ENCODE assay signal across 17 cellular contexts in the genomic region with DNA sequence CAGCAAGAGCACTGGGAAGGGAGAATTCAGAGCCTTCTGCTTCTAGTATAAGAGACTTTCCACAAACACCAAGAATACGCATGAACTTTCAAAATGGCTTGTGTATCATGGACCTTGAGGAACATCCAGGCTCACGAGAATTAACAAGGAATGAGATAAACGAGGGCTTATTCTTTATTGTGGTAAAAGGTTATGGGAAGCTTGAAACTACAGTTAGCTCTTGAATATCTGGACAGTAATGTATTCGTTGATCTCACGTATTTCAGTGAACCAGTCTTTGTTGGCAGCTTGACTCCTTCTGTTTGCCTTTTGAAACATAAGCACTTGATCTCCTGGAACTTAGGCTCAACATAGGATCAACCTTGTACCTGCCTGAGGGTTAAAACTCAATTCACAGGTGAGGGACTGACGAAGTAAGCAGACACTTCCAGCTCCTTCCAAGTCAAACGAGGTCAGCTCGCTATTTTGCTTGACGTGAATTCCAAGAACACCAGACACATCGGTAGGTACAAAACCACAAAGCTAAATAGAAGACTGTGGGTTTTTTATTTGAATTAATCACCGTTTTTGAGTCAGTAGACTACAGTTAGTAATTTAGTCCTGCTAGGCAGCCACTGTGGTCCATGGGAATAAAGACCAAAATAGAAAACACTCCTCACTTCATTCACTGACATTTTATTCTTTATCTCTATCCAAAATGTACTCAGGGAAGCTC. TPM values are rescaled to one million over a fixed set of nuclear protein-coding genes. Genes with fewer than 3 reads are reported as not detected.
A peak's percentile ranks its signal among the peaks of the same experiment; 100 is the strongest.
DNase-seq lines count a peak whose midpoint lies in the region; ATAC-seq, FAIRE-seq and TF ChIP-seq lines count a peak whose summit lies in the region.
"Had no signal": no experiment of that assay in that cellular context is flagged by ENCODE, and none has a peak within 500 bp of the region (broad histone marks: within the 10 kb centered on the region; RNA-seq: fewer than 3 reads in every experiment).

No MANE protein-coding gene starts in this region.

- no peaks in the 10 kb centered on the region for H3K9me1 ChIP-seq in keratinocyte (ENCODE audit: control insufficient read depth, extremely low read depth, insufficient read depth, low read length)

- no peak overlapping the region for H3K27ac ChIP-seq in keratinocyte (ENCODE audit: control insufficient read depth, insufficient read depth, low read length)
- H3K27ac ChIP-seq: BLaER1 treated with 17β-estradiol and CSF1 and Interleukin-3, amounts not matched to agents 10 nM and 100 nM; gastrocnemius medialis; right atrium auricular region; suprapubic skin had no signal

- H3K79me2 ChIP-seq in keratinocyte (ENCODE audit: control insufficient read depth, insufficient read depth, low read length), result no peaks in the 10 kb centered on the region

- DNase-seq in AG09309 (ENCODE audit: low read depth) (peak; percentile 80), GM03348 (ENCODE audit: low spot score) (peak; percentile 28), keratinocyte (ENCODE audit: low read depth, low spot score) (peak; percentile 44), NCI-H524 treated with DMSO at 0.1 percent for 48 hours (lab: John Stamatoyannopoulos, UW) (no peak), SKM-1 (lab: John Stamatoyannopoulos, UW; ENCODE audit: unreplicated experiment) (no peak)
- DNase-seq in activated T-cell treated with anti-CD3 and anti-CD28 coated beads, Interleukin-2, amount 50 U/mL, for 48 hours, result peak; percentile 35 to 38
- DNase-seq: activated naive CD8-positive, alpha-beta T cell treated with anti-CD3 and anti-CD28 coated beads, Interleukin-2, amount 10 ng/mL, durations not matched to agents 7 days and 5 days; cerebellar nuclear complex; gastrocnemius medialis; NCI-H187 treated with DMSO at 0.1 percent for 48 hours; NCI-H524 had no signal

- H2AFZ ChIP-seq in keratinocyte (ENCODE audit: control insufficient read depth, low read length), result no peak overlapping the region
- H2AFZ ChIP-seq: GM23338 had no signal

- no peak overlapping the region for H3K9ac ChIP-seq in keratinocyte (ENCODE audit: control insufficient read depth, extremely low read depth, insufficient read depth, low read length)
- H3K9ac ChIP-seq: BLaER1 treated with 17β-estradiol and CSF1 and Interleukin-3, amounts not matched to agents 10 nM and 100 nM had no signal

- H3K36me3 ChIP-seq in keratinocyte (ENCODE audit: control insufficient read depth in 2 of 2, extremely low read depth in 1 of 2, insufficient read depth in 2 of 2, low read length in 2 of 2), result no peaks in the 10 kb centered on the region
- H3K36me3 ChIP-seq: BLaER1 treated with 17β-estradiol and CSF1 and Interleukin-3, amounts not matched to agents 10 nM and 100 nM had no signal

- dilution Hi-C loops in keratinocyte (cut with MboI; ENCODE audit: extremely low pct_ligation_motif_present, low sequenced_read_pairs), result no loop called here

- ATAC-seq in GM21423 (IDR thresholded peaks at IDR 0.05; ENCODE audit: unreplicated experiment) (no peak), HG03097 (IDR thresholded peaks at IDR 0.05; ENCODE audit: low FRiP score, unreplicated experiment) (no peak)
- ATAC-seq: gastrocnemius medialis, GM23338 had no signal

- peak; percentile 52 for FAIRE-seq in keratinocyte (lab: Jason Lieb, UNC)

- H3K4me1 ChIP-seq in keratinocyte (ENCODE audit: control insufficient read depth, extremely low read depth, insufficient read depth, low read length), result peaks cover 7% of the 10 kb centered on the region
- H3K4me1 ChIP-seq: gastrocnemius medialis, right atrium auricular region, suprapubic skin had no signal

- H3K9me3 ChIP-seq in keratinocyte (ENCODE audit: control insufficient read depth, low read depth, low read length), result no peaks in the 10 kb centered on the region
- H3K9me3 ChIP-seq: gastrocnemius medialis, right atrium auricular region, suprapubic skin had no signal

- no peak overlapping the region for H3K4me3 ChIP-seq in AG09309 (ENCODE audit: control insufficient read depth, low read depth, low read length)
- no peak overlapping the region for H3K4me3 ChIP-seq in keratinocyte (ENCODE audit: control insufficient read depth in 2 of 3, extremely low read depth in 1 of 3, insufficient read depth in 2 of 3, low read depth in 1 of 3, low read length in 3 of 3)
- H3K4me3 ChIP-seq: BLaER1 treated with 17β-estradiol and CSF1 and Interleukin-3, amounts not matched to agents 10 nM and 100 nM; gastrocnemius medialis; GM23338; right atrium auricular region; suprapubic skin had no signal

- no peaks in the 10 kb centered on the region for H4K20me1 ChIP-seq in keratinocyte (ENCODE audit: control insufficient read depth, extremely low read depth, insufficient read depth, low read length)
- H4K20me1 ChIP-seq: BLaER1 treated with 17β-estradiol and CSF1 and Interleukin-3, amounts not matched to agents 10 nM and 100 nM had no signal

- H3K4me2 ChIP-seq in keratinocyte (ENCODE audit: control insufficient read depth, extremely low read depth, insufficient read depth, low read depth, low read length), result no peak overlapping the region
- H3K4me2 ChIP-seq: GM23338 had no signal

- peaks cover 11% of the 10 kb centered on the region for H3K27me3 ChIP-seq in keratinocyte (ENCODE audit: control insufficient read depth, extremely low read depth, insufficient read depth, low read length)
- H3K27me3 ChIP-seq: BLaER1 treated with 17β-estradiol and CSF1 and Interleukin-3, amounts not matched to agents 10 nM and 100 nM; gastrocnemius medialis; right atrium auricular region; suprapubic skin had no signal

- no peak for TF ChIP-seq CTCF in AG09309 (IDR thresholded peaks at IDR 0.05; ENCODE audit: control insufficient read depth, insufficient read depth, low read depth, low read length, missing control alignments)
- no peak for TF ChIP-seq CTCF in keratinocyte (optimal IDR thresholded peaks at IDR 0.05 in 1 of 3, IDR thresholded peaks at IDR 0.05 in 1 of 3, conservative IDR thresholded peaks at IDR 0.05 in 1 of 3; ENCODE audit: extremely low read depth in 1 of 3, insufficient read depth in 2 of 3, low read length in 3 of 3)

RNA-seq across cellular contexts. Expression of gene GALNT15, which starts 30.8 kb away (rescaled TPM):
- 0.03 TPM in 1 of 3 replicates, not detected in the others for polyA plus RNA-seq in keratinocyte
- 0.16 TPM for polyA plus RNA-seq in keratinocyte (2011; ENCODE audit: low read depth)
- not detected in 2 replicates for polyA plus RNA-seq in keratinocyte (2011; cell fraction: cytosol; rRNA removed)
- 0.08 TPM in 1 of 2 replicates, not detected in the other for polyA plus RNA-seq in keratinocyte (2011; cell fraction: nucleus; rRNA removed)
- 0.04 TPM in 1 of 2 replicates, not detected in the other for polyA plus RNA-seq in keratinocyte (2012; ENCODE audit: low replicate concordance)
- polyA minus RNA-seq in keratinocyte, result 0.16 to 0.20 TPM in 2 of 3 replicates, not detected in the other
- polyA minus RNA-seq in keratinocyte (2011; cell fraction: cytosol; rRNA and poly(A)+ RNA removed), result not detected
- polyA minus RNA-seq in keratinocyte (2011; cell fraction: nucleus; rRNA and poly(A)+ RNA removed), result 0.23 and 0.32 TPM in 2 replicates

RNA-seq across cellular contexts. Expression of gene DPH3, which starts 59.4 kb away (rescaled TPM):
- 17.4 to 36.7 TPM (median 23.4 TPM) in 3 replicates for polyA plus RNA-seq in keratinocyte
- 11.6 TPM for polyA plus RNA-seq in keratinocyte (2011; ENCODE audit: low read depth)
- 17.2 and 38.1 TPM in 2 replicates for polyA plus RNA-seq in keratinocyte (2011; cell fraction: cytosol; rRNA removed)
- 5.2 and 7.8 TPM in 2 replicates for polyA plus RNA-seq in keratinocyte (2011; cell fraction: nucleus; rRNA removed)
- polyA plus RNA-seq in keratinocyte (2012; ENCODE audit: low replicate concordance), result 26.0 and 33.8 TPM in 2 replicates
- 6.3 to 13.6 TPM (median 12.1 TPM) in 3 replicates for polyA minus RNA-seq in keratinocyte
- 21.5 TPM for polyA minus RNA-seq in keratinocyte (2011; cell fraction: cytosol; rRNA and poly(A)+ RNA removed)
- 2.8 and 4.3 TPM in 2 replicates for polyA minus RNA-seq in keratinocyte (2011; cell fraction: nucleus; rRNA and poly(A)+ RNA removed)

RNA-seq across cellular contexts. Expression of gene OXNAD1, which starts 59.7 kb away (rescaled TPM):
- 11.8 to 15.2 TPM (median 13.0 TPM) in 3 replicates for polyA plus RNA-seq in keratinocyte
- 5.4 TPM for polyA plus RNA-seq in keratinocyte (2011; ENCODE audit: low read depth)
- polyA plus RNA-seq in keratinocyte (2011; cell fraction: cytosol; rRNA removed), result 10.8 and 12.8 TPM in 2 replicates
- polyA plus RNA-seq in keratinocyte (2011; cell fraction: nucleus; rRNA removed), result 10.4 and 13.0 TPM in 2 replicates
- polyA plus RNA-seq in keratinocyte (2012; ENCODE audit: low replicate concordance), result 9.6 TPM in 2 replicates
- 7.9 to 16.0 TPM (median 13.3 TPM) in 3 replicates for polyA minus RNA-seq in keratinocyte
- 10.2 TPM for polyA minus RNA-seq in keratinocyte (2011; cell fraction: cytosol; rRNA and poly(A)+ RNA removed)
- polyA minus RNA-seq in keratinocyte (2011; cell fraction: nucleus; rRNA and poly(A)+ RNA removed), result 6.4 and 11.9 TPM in 2 replicates

Comparison
In these comparisons a context has a peak if more than half of its experiments do, and no peak if none do; other contexts are left out.
1. DNase-seq: peak in AG09309 (single experiment), GM03348 (single experiment), activated T-cell treated with anti-CD3 and anti-CD28 coated beads, Interleukin-2, amount 50 U/mL, for 48 hours (2 of 2) and keratinocyte (single experiment); none in NCI-H524 treated with DMSO at 0.1 percent for 48 hours (single experiment) and SKM-1 (single experiment).